Comparison of ENCODE assay signal across 27 cellular contexts in genomic region chr2:83640506-83640905, GRCh38.
"Had no signal": no experiment of that assay in that cellular context is flagged by ENCODE, and none has a peak within 500 bp of the region (broad histone marks: within the 10 kb centered on the region; RNA-seq: fewer than 3 reads in every experiment).

No MANE protein-coding gene starts in this region.

- H3K4me3 ChIP-seq: neural progenitor cell, ovary, psoas muscle, right lobe of liver, sigmoid colon, skin epidermis, smooth muscle cell, spleen, suprapubic skin, testis, tibial artery, transverse colon, upper lobe of right lung, uterus had no signal

- H2AFZ ChIP-seq: neural progenitor cell, parathyroid adenoma had no signal

- H3K27ac ChIP-seq: neural progenitor cell, ovary, parathyroid adenoma, psoas muscle, right lobe of liver, sigmoid colon, skin epidermis, spleen, suprapubic skin, testis, tibial artery, transverse colon, upper lobe of right lung, uterus had no signal

- DNase-seq: naive thymus-derived CD4-positive, alpha-beta T cell; natural killer cell; occipital lobe; ovary; posterior cingulate gyrus; psoas muscle; right cardiac atrium; right lobe of liver; sigmoid colon; spleen; stimulated activated CD4-positive, alpha-beta T cell treated with anti-CD3 and anti-CD28 coated beads, Interleukin-12 subunit alpha, Interleukin-12 subunit beta, amount 100 ng/mL, for 4 hours; stimulated activated CD4-positive, alpha-beta T cell treated with anti-CD3 and anti-CD28 coated beads, Interleukin-2, amount 100 ng/mL, for 24 hours; stimulated activated CD4-positive, alpha-beta T cell treated with anti-CD3 and anti-CD28 coated beads, Interleukin-2, amount 100 ng/mL, for 48 hours; stimulated activated CD4-positive, alpha-beta T cell treated with anti-CD3 and anti-CD28 coated beads, Interleukin-4, amount 100 ng/mL, for 24 hours; stimulated activated naive B cell treated with anti-CD40 and anti-IgM and Interleukin-4, amounts not matched to agents 10 μg/mL and 1 μg/mL and 100 μg/mL, for 72 hours; stimulated activated naive CD4-positive, alpha-beta T cell treated with Interleukin-2 at 50 U/mL for 16 hours; substantia nigra; testis; tibial artery; transverse colon; upper lobe of right lung; uterus had no signal

- H3K4me2 ChIP-seq: neural progenitor cell, smooth muscle cell had no signal

- H3K9me3 ChIP-seq: ovary, right lobe of liver, sigmoid colon, suprapubic skin, testis, tibial artery, transverse colon, upper lobe of right lung, uterus had no signal

- H3K36me3 ChIP-seq: neural progenitor cell, ovary, right lobe of liver, sigmoid colon, spleen, suprapubic skin, tibial artery, transverse colon, upper lobe of right lung, uterus had no signal

- H3K79me2 ChIP-seq: parathyroid adenoma had no signal

- H3K9ac ChIP-seq: neural progenitor cell, parathyroid adenoma had no signal

- H3K27me3 ChIP-seq: neural progenitor cell, ovary, right lobe of liver, sigmoid colon, spleen, suprapubic skin, testis, tibial artery, transverse colon, upper lobe of right lung, uterus had no signal

- H3K4me1 ChIP-seq: neural progenitor cell, parathyroid adenoma, psoas muscle, right lobe of liver, sigmoid colon, spleen, suprapubic skin, testis, tibial artery, transverse colon, upper lobe of right lung, uterus had no signal
